In genomic region chr3:118354556-118354955, GRCh38 we compare ENCODE assay signal across 29 cellular contexts.
"Had no signal": no experiment of that assay in that cellular context is flagged by ENCODE, and none has a peak within 500 bp of the region (broad histone marks: within the 10 kb centered on the region; RNA-seq: fewer than 3 reads in every experiment).

No MANE protein-coding gene starts in this region.

- H3K36me3 ChIP-seq: adrenal gland, colonic mucosa, heart left ventricle, WERI-Rb-1 had no signal

- H3K4me3 ChIP-seq: adrenal gland, body of pancreas, colonic mucosa, heart left ventricle had no signal

- H3K27me3 Mint-ChIP-seq: activated B cell treated with CpG ODN at 0.5 μM for 24 hours; activated CD8-positive, alpha-beta T cell treated with anti-CD3 and anti-CD28 coated beads for 36 hours; activated naive CD4-positive, alpha-beta T cell treated with anti-CD3 and anti-CD28 coated beads, Interleukin-2, amount 50 U/mL, for 24 hours; activated naive CD8-positive, alpha-beta T cell treated with anti-CD3 and anti-CD28 coated beads for 36 hours; activated naive CD8-positive, alpha-beta T cell treated with anti-CD3 and anti-CD28 coated beads, Interleukin-2, amount 50 U/mL, for 24 hours; T-helper 17 cell had no signal

- H3K4me3 Mint-ChIP-seq: activated B cell treated with CpG ODN at 0.5 μM for 24 hours; activated CD8-positive, alpha-beta T cell treated with anti-CD3 and anti-CD28 coated beads for 36 hours; activated naive CD4-positive, alpha-beta T cell treated with anti-CD3 and anti-CD28 coated beads for 36 hours; activated naive CD4-positive, alpha-beta T cell treated with anti-CD3 and anti-CD28 coated beads, Interleukin-2, amount 50 U/mL, for 24 hours; activated naive CD8-positive, alpha-beta T cell treated with anti-CD3 and anti-CD28 coated beads for 36 hours; activated naive CD8-positive, alpha-beta T cell treated with anti-CD3 and anti-CD28 coated beads, Interleukin-2, amount 50 U/mL, for 24 hours; activated T-helper 1 cell treated with anti-CD3 and anti-CD28 coated beads, Interleukin-12 subunit alpha, Interleukin-12 subunit beta, Interleukin-2, Interleukin-4 antibody, amounts not matched to agents 30 ng/mL and 10 ng/mL and 1 ng/mL, durations not matched to agents 14 hours and 24 hours and 36 hours; T-helper 17 cell; T-helper 2 cell treated with Interferon-gamma antibody and Interleukin-4, amounts not matched to agents 5 μg/mL and 100 μg/mL, for 36 hours had no signal

- H3K4me1 Mint-ChIP-seq: activated B cell treated with CpG ODN at 0.5 μM for 24 hours; activated naive CD4-positive, alpha-beta T cell treated with anti-CD3 and anti-CD28 coated beads, Interleukin-2, amount 50 U/mL, for 24 hours; activated naive CD8-positive, alpha-beta T cell treated with anti-CD3 and anti-CD28 coated beads for 36 hours; activated naive CD8-positive, alpha-beta T cell treated with anti-CD3 and anti-CD28 coated beads, Interleukin-2, amount 50 U/mL, for 24 hours; T-helper 17 cell had no signal

- H3K27me3 ChIP-seq: adrenal gland, body of pancreas, colonic mucosa, heart left ventricle had no signal

- DNase-seq: activated B cell treated with CpG ODN at 0.5 μM for 24 hours; activated CD4-positive, alpha-beta T cell treated with anti-CD3 and anti-CD28 coated beads for 48 hours; activated CD4-positive, alpha-beta T cell treated with anti-CD3 and anti-CD28 coated beads, Interleukin-2, amount 50 U/mL, for 1 hour; activated CD4-positive, alpha-beta T cell treated with anti-CD3 and anti-CD28 coated beads, Interleukin-2, amount 50 U/mL, for 48 hours; activated CD8-positive, alpha-beta memory T cell treated with anti-CD3 and anti-CD28 coated beads for 24 hours; activated CD8-positive, alpha-beta T cell treated with anti-CD3 and anti-CD28 coated beads for 36 hours; activated effector memory CD4-positive, alpha-beta T cell treated with anti-CD3 and anti-CD28 coated beads, Interleukin-2, amount 50 U/mL, for 16 hours; activated naive CD4-positive, alpha-beta T cell treated with anti-CD3 and anti-CD28 coated beads for 36 hours; activated naive CD8-positive, alpha-beta T cell treated with anti-CD3 and anti-CD28 coated beads for 36 hours; activated naive CD8-positive, alpha-beta T cell treated with anti-CD3 and anti-CD28 coated beads, Interleukin-2, amount 50 U/mL, for 24 hours; activated T-cell treated with anti-CD3 and anti-CD28 coated beads, Interleukin-2, amount 50 U/mL, for 1 hour; activated T-cell treated with anti-CD3 and anti-CD28 coated beads, Interleukin-2, amount 50 U/mL, for 48 hours; adrenal gland; amygdala; aorta; body of pancreas; caudate nucleus; colonic mucosa; effector CD8-positive, alpha-beta T cell; foreskin fibroblast; glutamatergic neuron; heart left ventricle; T-helper 17 cell; T1000; WERI-Rb-1 had no signal

- H3K27ac Mint-ChIP-seq: activated B cell treated with CpG ODN at 0.5 μM for 24 hours; activated CD8-positive, alpha-beta T cell treated with anti-CD3 and anti-CD28 coated beads for 36 hours; activated naive CD4-positive, alpha-beta T cell treated with anti-CD3 and anti-CD28 coated beads for 36 hours; activated naive CD4-positive, alpha-beta T cell treated with anti-CD3 and anti-CD28 coated beads, Interleukin-2, amount 50 U/mL, for 24 hours; activated naive CD8-positive, alpha-beta T cell treated with anti-CD3 and anti-CD28 coated beads for 36 hours; activated naive CD8-positive, alpha-beta T cell treated with anti-CD3 and anti-CD28 coated beads, Interleukin-2, amount 50 U/mL, for 24 hours; activated T-helper 1 cell treated with anti-CD3 and anti-CD28 coated beads, Interleukin-12 subunit alpha, Interleukin-12 subunit beta, Interleukin-2, Interleukin-4 antibody, amounts not matched to agents 30 ng/mL and 10 ng/mL and 1 ng/mL, durations not matched to agents 14 hours and 24 hours and 36 hours; activated T-helper 2 cell treated with anti-CD3 and anti-CD28 coated beads, Interferon-gamma antibody, Interleukin-2, Interleukin-4, amounts not matched to agents 10 μg/mL and 5 μg/mL and 100 μg/mL, durations not matched to agents 14 hours and 24 hours and 36 hours; T-helper 17 cell; T-helper 2 cell treated with Interferon-gamma antibody and Interleukin-4, amounts not matched to agents 5 μg/mL and 100 μg/mL, for 36 hours had no signal

- H3K9me3 ChIP-seq: adrenal gland, colonic mucosa had no signal

- H3K36me3 Mint-ChIP-seq: activated naive CD4-positive, alpha-beta T cell treated with anti-CD3 and anti-CD28 coated beads, Interleukin-2, amount 50 U/mL, for 24 hours; activated naive CD8-positive, alpha-beta T cell treated with anti-CD3 and anti-CD28 coated beads for 36 hours had no signal

- H3K27ac ChIP-seq: adrenal gland, body of pancreas, colonic mucosa, heart left ventricle, WERI-Rb-1 had no signal

- H3K4me1 ChIP-seq: adrenal gland, body of pancreas, colonic mucosa, heart left ventricle had no signal
